1 cellular context compared by ENCODE assay signal in the genomic region with DNA sequence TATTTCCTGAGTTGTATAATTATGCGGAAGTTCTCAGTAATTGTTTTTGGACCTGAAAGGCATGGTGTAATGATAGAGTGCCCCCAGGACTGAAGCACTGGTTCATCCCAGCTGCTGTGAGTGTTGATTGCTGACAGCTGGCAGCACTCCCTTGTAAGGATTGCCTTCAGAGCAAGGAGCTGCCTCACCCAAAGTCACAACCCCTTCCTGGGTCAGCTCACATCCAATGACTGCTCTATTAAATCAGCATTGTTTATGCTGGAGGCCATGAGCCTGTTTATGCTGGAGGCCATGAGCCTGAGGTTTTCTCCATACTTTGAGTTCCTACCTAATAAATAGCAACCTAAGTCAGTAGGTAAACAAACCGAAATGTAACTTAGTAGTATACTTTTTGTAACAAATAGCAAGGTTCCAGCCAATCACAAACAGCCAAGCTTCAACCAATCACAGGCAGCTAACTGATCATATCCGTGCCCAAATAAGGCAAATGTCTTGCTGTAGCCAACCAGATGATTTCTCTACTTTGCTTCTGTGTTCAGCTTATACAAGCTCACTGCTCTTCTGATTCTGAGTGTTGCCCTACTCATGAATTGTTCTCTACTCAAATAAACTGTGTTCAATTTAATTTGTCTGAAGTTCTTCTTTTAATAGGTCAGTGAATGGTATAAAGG.
TF ChIP-seq lines count a peak whose summit lies in the region.

No MANE protein-coding gene starts in this region.

TF ChIP-seq in K562, 482 proteins besides CTCF, POLR2A, EP300 and RAD21 (continued from another document):
- TF ChIP-seq, protein P1, sequence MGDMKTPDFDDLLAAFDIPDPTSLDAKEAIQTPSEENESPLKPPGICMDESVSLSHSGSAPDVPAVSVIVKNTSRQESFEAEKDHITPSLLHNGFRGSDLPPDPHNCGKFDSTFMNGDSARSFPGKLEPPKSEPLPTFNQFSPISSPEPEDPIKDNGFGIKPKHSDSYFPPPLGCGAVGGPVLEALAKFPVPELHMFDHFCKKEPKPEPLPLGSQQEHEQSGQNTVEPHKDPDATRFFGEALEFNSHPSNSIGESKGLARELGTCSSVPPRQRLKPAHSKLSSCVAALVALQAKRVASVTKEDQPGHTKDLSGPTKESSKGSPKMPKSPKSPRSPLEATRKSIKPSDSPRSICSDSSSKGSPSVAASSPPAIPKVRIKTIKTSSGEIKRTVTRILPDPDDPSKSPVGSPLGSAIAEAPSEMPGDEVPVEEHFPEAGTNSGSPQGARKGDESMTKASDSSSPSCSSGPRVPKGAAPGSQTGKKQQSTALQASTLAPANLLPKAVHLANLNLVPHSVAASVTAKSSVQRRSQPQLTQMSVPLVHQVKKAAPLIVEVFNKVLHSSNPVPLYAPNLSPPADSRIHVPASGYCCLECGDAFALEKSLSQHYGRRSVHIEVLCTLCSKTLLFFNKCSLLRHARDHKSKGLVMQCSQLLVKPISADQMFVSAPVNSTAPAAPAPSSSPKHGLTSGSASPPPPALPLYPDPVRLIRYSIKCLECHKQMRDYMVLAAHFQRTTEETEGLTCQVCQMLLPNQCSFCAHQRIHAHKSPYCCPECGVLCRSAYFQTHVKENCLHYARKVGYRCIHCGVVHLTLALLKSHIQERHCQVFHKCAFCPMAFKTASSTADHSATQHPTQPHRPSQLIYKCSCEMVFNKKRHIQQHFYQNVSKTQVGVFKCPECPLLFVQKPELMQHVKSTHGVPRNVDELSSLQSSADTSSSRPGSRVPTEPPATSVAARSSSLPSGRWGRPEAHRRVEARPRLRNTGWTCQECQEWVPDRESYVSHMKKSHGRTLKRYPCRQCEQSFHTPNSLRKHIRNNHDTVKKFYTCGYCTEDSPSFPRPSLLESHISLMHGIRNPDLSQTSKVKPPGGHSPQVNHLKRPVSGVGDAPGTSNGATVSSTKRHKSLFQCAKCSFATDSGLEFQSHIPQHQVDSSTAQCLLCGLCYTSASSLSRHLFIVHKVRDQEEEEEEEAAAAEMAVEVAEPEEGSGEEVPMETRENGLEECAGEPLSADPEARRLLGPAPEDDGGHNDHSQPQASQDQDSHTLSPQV (IDR thresholded peaks at IDR 0.05) = no peak
- TF ChIP-seq, protein P2, sequence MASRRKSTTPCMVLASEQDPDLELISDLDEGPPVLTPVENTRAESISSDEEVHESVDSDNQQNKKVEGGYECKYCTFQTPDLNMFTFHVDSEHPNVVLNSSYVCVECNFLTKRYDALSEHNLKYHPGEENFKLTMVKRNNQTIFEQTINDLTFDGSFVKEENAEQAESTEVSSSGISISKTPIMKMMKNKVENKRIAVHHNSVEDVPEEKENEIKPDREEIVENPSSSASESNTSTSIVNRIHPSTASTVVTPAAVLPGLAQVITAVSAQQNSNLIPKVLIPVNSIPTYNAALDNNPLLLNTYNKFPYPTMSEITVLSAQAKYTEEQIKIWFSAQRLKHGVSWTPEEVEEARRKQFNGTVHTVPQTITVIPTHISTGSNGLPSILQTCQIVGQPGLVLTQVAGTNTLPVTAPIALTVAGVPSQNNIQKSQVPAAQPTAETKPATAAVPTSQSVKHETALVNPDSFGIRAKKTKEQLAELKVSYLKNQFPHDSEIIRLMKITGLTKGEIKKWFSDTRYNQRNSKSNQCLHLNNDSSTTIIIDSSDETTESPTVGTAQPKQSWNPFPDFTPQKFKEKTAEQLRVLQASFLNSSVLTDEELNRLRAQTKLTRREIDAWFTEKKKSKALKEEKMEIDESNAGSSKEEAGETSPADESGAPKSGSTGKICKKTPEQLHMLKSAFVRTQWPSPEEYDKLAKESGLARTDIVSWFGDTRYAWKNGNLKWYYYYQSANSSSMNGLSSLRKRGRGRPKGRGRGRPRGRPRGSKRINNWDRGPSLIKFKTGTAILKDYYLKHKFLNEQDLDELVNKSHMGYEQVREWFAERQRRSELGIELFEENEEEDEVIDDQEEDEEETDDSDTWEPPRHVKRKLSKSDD (conservative IDR thresholded peaks at IDR 0.05; ENCODE audit: low read length) = no peak
- no peak for TF ChIP-seq CHD2 (IDR thresholded peaks at IDR 0.05; ENCODE audit: low read depth, low read length)
- TF ChIP-seq, protein P3, sequence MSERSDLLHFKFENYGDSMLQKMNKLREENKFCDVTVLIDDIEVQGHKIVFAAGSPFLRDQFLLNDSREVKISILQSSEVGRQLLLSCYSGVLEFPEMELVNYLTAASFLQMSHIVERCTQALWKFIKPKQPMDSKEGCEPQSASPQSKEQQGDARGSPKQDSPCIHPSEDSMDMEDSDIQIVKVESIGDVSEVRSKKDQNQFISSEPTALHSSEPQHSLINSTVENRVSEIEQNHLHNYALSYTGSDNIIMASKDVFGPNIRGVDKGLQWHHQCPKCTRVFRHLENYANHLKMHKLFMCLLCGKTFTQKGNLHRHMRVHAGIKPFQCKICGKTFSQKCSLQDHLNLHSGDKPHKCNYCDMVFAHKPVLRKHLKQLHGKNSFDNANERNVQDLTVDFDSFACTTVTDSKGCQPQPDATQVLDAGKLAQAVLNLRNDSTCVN (CRISPR knock-in tag; IDR thresholded peaks at IDR 0.05) = no peak
